ENCODE assay signal across 2 cellular contexts in genomic region chr12:57626929-57627445, GRCh38.
A peak's percentile ranks its signal among the peaks of the same experiment; 100 is the strongest.
TF ChIP-seq lines count a peak whose summit lies in the region.

No MANE protein-coding gene starts in this region.

TF ChIP-seq in WTC11, 78 proteins besides CTCF, POLR2A, EP300 and RAD21:
- no peak for TF ChIP-seq AFF4 (CRISPR knock-in tag; IDR thresholded peaks at IDR 0.05; ENCODE audit: borderline replicate concordance)
- no peak for TF ChIP-seq NFYB (CRISPR knock-in tag; conservative IDR thresholded peaks at IDR 0.05; ENCODE audit: low read depth)

TF ChIP-seq in HepG2, 621 proteins besides CTCF, POLR2A, EP300 and RAD21:
- TF ChIP-seq FOXO4 (CRISPR knock-in tag; conservative IDR thresholded peaks at IDR 0.05) (0 out of 2 replicates have a peak, but pooled peaks have one; percentile 3), SKI (IDR thresholded peaks at IDR 0.05; ENCODE audit: partially characterized antibody) (no peak)
